ENCODE assay signal across 14 cellular contexts in genomic region chr18:45916302-45916701, GRCh38. TPM values are rescaled to one million over a fixed set of nuclear protein-coding genes. Genes with fewer than 3 reads are reported as not detected.
DNase-seq lines count a peak whose midpoint lies in the region; ATAC-seq and TF ChIP-seq lines count a peak whose summit lies in the region.
"Had no signal": no experiment of that assay in that cellular context is flagged by ENCODE, and none has a peak within 500 bp of the region (broad histone marks: within the 10 kb centered on the region; RNA-seq: fewer than 3 reads in every experiment).

No MANE protein-coding gene starts in this region.

- no peaks in the 10 kb centered on the region for H3K9me3 Mint-ChIP-seq in activated naive CD4-positive, alpha-beta T cell treated with anti-CD3 and anti-CD28 coated beads for 36 hours
- H3K9me3 Mint-ChIP-seq in WTC11 (no peaks in the 10 kb centered on the region), neural crest cell (no peaks in the 10 kb centered on the region)
- H3K9me3 Mint-ChIP-seq: activated T-helper 2 cell treated with anti-CD3 and anti-CD28 coated beads, Interferon-gamma antibody, Interleukin-2, Interleukin-4, amounts not matched to agents 10 μg/mL and 5 μg/mL and 100 μg/mL, durations not matched to agents 14 hours and 24 hours and 36 hours had no signal

- H3K4me1 Mint-ChIP-seq in activated naive CD4-positive, alpha-beta T cell treated with anti-CD3 and anti-CD28 coated beads for 36 hours (ENCODE audit: low read depth), result peaks cover 13% of the 10 kb centered on the region
- H3K4me1 Mint-ChIP-seq in WTC11, result no peaks in the 10 kb centered on the region
- H3K4me1 Mint-ChIP-seq in neural crest cell, result peaks cover 18% of the 10 kb centered on the region

- CTCF ChIA-PET in activated naive CD4-positive, alpha-beta T cell treated with anti-CD3 and anti-CD28 coated beads for 36 hours (lab: Charles Lee), result interaction anchor here (1.5 to 2.0 kb wide), 3 partner anchors 36 to 157 kb away, joined by 3 to 8 read pairs (median 5); no protein-coding TSS in a partner anchor
- CTCF ChIA-PET in HEK293 (lab: Yijun Ruan, JAX) (interaction anchor here (0.6 to 1.4 kb wide), 8 partner anchors 13 to 228 kb away, joined by 3 to 6 read pairs (median 3); no protein-coding TSS in a partner anchor), WTC11 (lab: Charles Lee) (interaction anchor here (1.0 kb wide), 1 partner anchor 157 kb away, joined by 4 read pairs; no protein-coding TSS in a partner anchor)

- peak; percentile 18 for DNase-seq in activated naive CD4-positive, alpha-beta T cell treated with anti-CD3 and anti-CD28 coated beads for 36 hours
- no peak for DNase-seq in activated naive CD4-positive, alpha-beta T cell (lab: John Stamatoyannopoulos, UW)
- DNase-seq in WTC11 (ENCODE audit: low spot score) (peak; percentile 16), neural crest cell (ENCODE audit: low read depth, low spot score) (no peak), NCI-H2081 (lab: John Stamatoyannopoulos, UW) (no peak), CD1c-positive myeloid dendritic cell (ENCODE audit: extremely low spot score) (no peak), NCI-H2196 (lab: John Stamatoyannopoulos, UW; ENCODE audit: unreplicated experiment) (no peak)
- DNase-seq: GDM1, NCI-H1436 treated with DMSO at 0.1 percent for 48 hours, uterus had no signal

- H3K4me3 ChIP-seq in HEK293 (ENCODE audit: low read depth, low read length), result no peak overlapping the region
- H3K4me3 ChIP-seq: prostate gland, uterus had no signal

- no peak overlapping the region for H3K4me3 Mint-ChIP-seq in activated naive CD4-positive, alpha-beta T cell treated with anti-CD3 and anti-CD28 coated beads for 36 hours
- H3K4me3 Mint-ChIP-seq in WTC11, result no peak overlapping the region
- no peak overlapping the region for H3K4me3 Mint-ChIP-seq in neural crest cell
- H3K4me3 Mint-ChIP-seq: B cell had no signal

- POLR2A ChIA-PET in HEK293 (lab: Yijun Ruan, JAX) (no interaction called here), WTC11 (lab: Charles Lee) (interaction anchor here (0.7 kb wide), 1 partner anchor 21 kb away, joined by 3 read pairs; no protein-coding TSS in a partner anchor)

- H3K36me3 Mint-ChIP-seq in activated naive CD4-positive, alpha-beta T cell treated with anti-CD3 and anti-CD28 coated beads for 36 hours (ENCODE audit: low read depth), result peaks cover 29% of the 10 kb centered on the region
- H3K36me3 Mint-ChIP-seq in WTC11 (peaks cover 34% of the 10 kb centered on the region), neural crest cell (ENCODE audit: low read depth) (peaks cover 18% of the 10 kb centered on the region)

- H3K4me1 ChIP-seq in HEK293 (ENCODE audit: control insufficient read depth, insufficient read depth, low read length), result no peaks in the 10 kb centered on the region
- H3K4me1 ChIP-seq: prostate gland had no signal

- intact Hi-C loops in activated naive CD4-positive, alpha-beta T cell treated with anti-CD3 and anti-CD28 coated beads for 36 hours (cut with micrococcal nuclease), result loop anchor here (10.0 kb wide), 1 partner anchor 192 kb away; the partner anchor contains the start of gene SLC14A1

- H3K27me3 Mint-ChIP-seq in activated naive CD4-positive, alpha-beta T cell treated with anti-CD3 and anti-CD28 coated beads for 36 hours (ENCODE audit: low read depth), result no peaks in the 10 kb centered on the region
- H3K27me3 Mint-ChIP-seq in WTC11 (ENCODE audit: low read depth), result no peaks in the 10 kb centered on the region
- H3K27me3 Mint-ChIP-seq in neural crest cell (ENCODE audit: low read depth), result no peaks in the 10 kb centered on the region
- H3K27me3 Mint-ChIP-seq: B cell had no signal

- no peak overlapping the region for H3K27ac ChIP-seq in HEK293 (ENCODE audit: extremely low read depth, low read depth, low read length)
- H3K27ac ChIP-seq: prostate gland, uterus had no signal

- H3K27ac Mint-ChIP-seq in activated naive CD4-positive, alpha-beta T cell treated with anti-CD3 and anti-CD28 coated beads for 36 hours, result no peak overlapping the region
- no peak overlapping the region for H3K27ac Mint-ChIP-seq in WTC11
- H3K27ac Mint-ChIP-seq in neural crest cell (ENCODE audit: unreplicated experiment), result no peak overlapping the region
- H3K27ac Mint-ChIP-seq: activated T-helper 2 cell treated with anti-CD3 and anti-CD28 coated beads, Interferon-gamma antibody, Interleukin-2, Interleukin-4, amounts not matched to agents 10 μg/mL and 5 μg/mL and 100 μg/mL, durations not matched to agents 14 hours and 24 hours and 36 hours; B cell had no signal

- H3K36me3 ChIP-seq in HEK293 (ENCODE audit: control insufficient read depth in 2 of 2, insufficient read depth in 1 of 2, low read length in 2 of 2), result peaks cover 15 to 68% of the 10 kb centered on the region in 2 experiments
- H3K36me3 ChIP-seq: uterus had no signal

- peak; percentile 53 for ATAC-seq in WTC11

- 0 out of 2 replicates have a peak, but pooled peaks have one; percentile 12 for TF ChIP-seq CTCF in HEK293 (tag by site-specific recombination; IDR thresholded peaks at IDR 0.05)
- TF ChIP-seq CTCF in WTC11 (IDR thresholded peaks at IDR 0.05), result no peak
- TF ChIP-seq CTCF in neural crest cell (conservative IDR thresholded peaks at IDR 0.05), result peak; percentile 20

- no peaks in the 10 kb centered on the region for H3K9me3 ChIP-seq in HEK293 (ENCODE audit: control insufficient read depth, insufficient read depth, low read depth, low read length)
- H3K9me3 ChIP-seq: prostate gland, uterus had no signal

TF ChIP-seq in HEK293, 187 proteins besides CTCF, POLR2A, EP300 and RAD21:
- TF ChIP-seq AEBP2 (tag by site-specific recombination; IDR thresholded peaks at IDR 0.05; ENCODE audit: borderline replicate concordance) (no peak), ZNF629 (tag by site-specific recombination; IDR thresholded peaks at IDR 0.05) (no peak)

TF ChIP-seq in WTC11, 78 proteins besides CTCF, POLR2A, EP300 and RAD21 (continues in another document):
- TF ChIP-seq ATF2 (CRISPR knock-in tag; IDR thresholded peaks at IDR 0.05; ENCODE audit: borderline replicate concordance, low read depth) (no peak), NFATC4 (CRISPR knock-in tag; IDR thresholded peaks at IDR 0.05) (no peak), PREB (CRISPR knock-in tag; IDR thresholded peaks at IDR 0.05; ENCODE audit: borderline replicate concordance) (no peak), ZBTB21 (CRISPR knock-in tag; IDR thresholded peaks at IDR 0.05; ENCODE audit: borderline replicate concordance) (no peak), AFF4 (CRISPR knock-in tag; IDR thresholded peaks at IDR 0.05; ENCODE audit: borderline replicate concordance) (no peak), ETV6 (CRISPR knock-in tag; IDR thresholded peaks at IDR 0.05) (no peak), PRRX2 (CRISPR knock-in tag; IDR thresholded peaks at IDR 0.05) (no peak), ZMAT4 (CRISPR knock-in tag; IDR thresholded peaks at IDR 0.05) (no peak)

RNA-seq across cellular contexts. Expression of gene EPG5, which starts 50.8 kb away (rescaled TPM):
- total RNA-seq in activated naive CD4-positive, alpha-beta T cell treated with anti-CD3 and anti-CD28 coated beads for 36 hours, result 10 to 100 TPM; 18.3 to 21.2 TPM
- total RNA-seq in WTC11 (2021), result 19.2 to 22.7 TPM (median 20.7 TPM) in 3 replicates
- total RNA-seq in neural crest cell, result 15.4 and 20.5 TPM in 2 replicates

Comparison
In these comparisons a context has a peak if more than half of its experiments do, and no peak if none do; other contexts are left out.
1. DNase-seq: peak in activated naive CD4-positive, alpha-beta T cell treated with anti-CD3 and anti-CD28 coated beads for 36 hours (single experiment) and WTC11 (single experiment); none in activated naive CD4-positive, alpha-beta T cell (0 of 4), neural crest cell (single experiment), NCI-H2081 (0 of 2), CD1c-positive myeloid dendritic cell (single experiment) and NCI-H2196 (single experiment).